Comparison of ENCODE assay signal across 27 cellular contexts in genomic region chr5:107313098-107313497, GRCh38.
"Had no signal": no experiment of that assay in that cellular context is flagged by ENCODE, and none has a peak within 500 bp of the region (broad histone marks: within the 10 kb centered on the region; RNA-seq: fewer than 3 reads in every experiment).

No MANE protein-coding gene starts in this region.

- H3K79me2 ChIP-seq: parathyroid adenoma had no signal

- H3K9me3 Mint-ChIP-seq: natural killer cell treated with Interleukin-12 subunit alpha and Interleukin-12 subunit beta and Interleukin-15 and Interleukin-18, amount 100 ng/mL, for 72 hours; neural progenitor cell; stimulated activated naive B cell treated with anti-CD40 and anti-IgM and Interleukin-4, amounts not matched to agents 10 μg/mL and 1 μg/mL and 100 μg/mL, for 72 hours; stimulated activated naive CD8-positive, alpha-beta T cell treated with anti-CD3 and anti-CD28 coated beads, Interleukin-15, Interleukin-2, amounts not matched to agents 100 ng/mL and 50 ng/mL, for 24 hours had no signal

- H3K27ac Mint-ChIP-seq: natural killer cell treated with Interleukin-12 subunit alpha and Interleukin-12 subunit beta and Interleukin-15 and Interleukin-18, amount 100 ng/mL, for 72 hours; neural progenitor cell; progenitor cell of endocrine pancreas; stimulated activated effector memory CD8-positive, alpha-beta T cell treated with anti-CD3 and anti-CD28 coated beads, Interleukin-12 subunit alpha, Interleukin-12 subunit beta, amount 100 ng/mL, for 72 hours; stimulated activated naive B cell treated with anti-CD40 and anti-IgM and Interleukin-4, amounts not matched to agents 10 μg/mL and 1 μg/mL and 100 μg/mL, for 72 hours; stimulated activated naive CD8-positive, alpha-beta T cell treated with anti-CD3 and anti-CD28 coated beads, Interleukin-15, Interleukin-2, amounts not matched to agents 100 ng/mL and 50 ng/mL, for 24 hours had no signal

- DNase-seq: occipital lobe; ovary; posterior cingulate gyrus; psoas muscle; right cardiac atrium; right lobe of liver; sigmoid colon; small intestine; stimulated activated CD4-positive, alpha-beta T cell treated with anti-CD3 and anti-CD28 coated beads, Interleukin-15, amount 100 ng/mL, for 24 hours; stimulated activated CD4-positive, alpha-beta T cell treated with anti-CD3 and anti-CD28 coated beads, Interleukin-2, amount 100 ng/mL, for 24 hours; stimulated activated CD4-positive, alpha-beta T cell treated with anti-CD3 and anti-CD28 coated beads, Interleukin-2, amount 100 ng/mL, for 48 hours; stimulated activated CD4-positive, alpha-beta T cell treated with anti-CD3 and anti-CD28 coated beads, Interleukin-4, amount 100 ng/mL, for 24 hours; stimulated activated naive B cell treated with anti-CD40 and anti-IgM and Interleukin-4, amounts not matched to agents 10 μg/mL and 1 μg/mL and 100 μg/mL, for 72 hours; stimulated activated naive CD4-positive, alpha-beta T cell treated with Interleukin-2 at 50 U/mL for 16 hours; stomach; thyroid gland; trophoblast cell; upper lobe of left lung had no signal

- H3K4me1 ChIP-seq: parathyroid adenoma, psoas muscle, right lobe of liver, sigmoid colon, stomach, thyroid gland, upper lobe of left lung, vagina had no signal

- H3K36me3 ChIP-seq: neural progenitor cell, ovary, right lobe of liver, sigmoid colon, stomach, thoracic aorta, thyroid gland, tibial nerve, upper lobe of left lung, vagina had no signal

- H2AFZ ChIP-seq: neural progenitor cell, parathyroid adenoma had no signal

- H3K9ac ChIP-seq: neural progenitor cell, parathyroid adenoma had no signal

- H3K9me3 ChIP-seq: ovary, psoas muscle, right lobe of liver, sigmoid colon, stomach, thoracic aorta, thyroid gland, tibial nerve, upper lobe of left lung, vagina had no signal

- H3K4me3 Mint-ChIP-seq: natural killer cell treated with Interleukin-12 subunit alpha and Interleukin-12 subunit beta and Interleukin-15 and Interleukin-18, amount 100 ng/mL, for 72 hours; neural progenitor cell; stimulated activated effector memory CD8-positive, alpha-beta T cell treated with anti-CD3 and anti-CD28 coated beads, Interleukin-12 subunit alpha, Interleukin-12 subunit beta, amount 100 ng/mL, for 72 hours; stimulated activated naive B cell treated with anti-CD40 and anti-IgM and Interleukin-4, amounts not matched to agents 10 μg/mL and 1 μg/mL and 100 μg/mL, for 72 hours; stimulated activated naive CD8-positive, alpha-beta T cell treated with anti-CD3 and anti-CD28 coated beads, Interleukin-15, Interleukin-2, amounts not matched to agents 100 ng/mL and 50 ng/mL, for 24 hours had no signal

- ATAC-seq: natural killer cell treated with Interleukin-12 subunit alpha and Interleukin-12 subunit beta and Interleukin-15 and Interleukin-18, amount 100 ng/mL, for 72 hours; psoas muscle; right cardiac atrium; right lobe of liver; stimulated activated effector memory CD8-positive, alpha-beta T cell treated with anti-CD3 and anti-CD28 coated beads, Interleukin-12 subunit alpha, Interleukin-12 subunit beta, amount 100 ng/mL, for 72 hours; stimulated activated naive B cell treated with anti-CD40 and anti-IgM and Interleukin-4, amounts not matched to agents 10 μg/mL and 1 μg/mL and 100 μg/mL, for 72 hours had no signal

- H3K4me2 ChIP-seq: neural progenitor cell had no signal

- H3K4me1 Mint-ChIP-seq: stimulated activated effector memory CD8-positive, alpha-beta T cell treated with anti-CD3 and anti-CD28 coated beads, Interleukin-12 subunit alpha, Interleukin-12 subunit beta, amount 100 ng/mL, for 72 hours; stimulated activated naive B cell treated with anti-CD40 and anti-IgM and Interleukin-4, amounts not matched to agents 10 μg/mL and 1 μg/mL and 100 μg/mL, for 72 hours had no signal

- H3K36me3 Mint-ChIP-seq: natural killer cell treated with Interleukin-12 subunit alpha and Interleukin-12 subunit beta and Interleukin-15 and Interleukin-18, amount 100 ng/mL, for 72 hours; neural progenitor cell; stimulated activated effector memory CD8-positive, alpha-beta T cell treated with anti-CD3 and anti-CD28 coated beads, Interleukin-12 subunit alpha, Interleukin-12 subunit beta, amount 100 ng/mL, for 72 hours; stimulated activated naive B cell treated with anti-CD40 and anti-IgM and Interleukin-4, amounts not matched to agents 10 μg/mL and 1 μg/mL and 100 μg/mL, for 72 hours had no signal

- H3K27ac ChIP-seq: neural progenitor cell, ovary, parathyroid adenoma, psoas muscle, right lobe of liver, sigmoid colon, stomach, thoracic aorta, thyroid gland, tibial nerve, upper lobe of left lung, vagina had no signal

- H3K4me3 ChIP-seq: neural progenitor cell, ovary, psoas muscle, right lobe of liver, sigmoid colon, stomach, thoracic aorta, thyroid gland, tibial nerve, upper lobe of left lung, vagina had no signal

- H3K27me3 ChIP-seq: neural progenitor cell, ovary, right lobe of liver, sigmoid colon, stomach, thyroid gland, tibial nerve, upper lobe of left lung, vagina had no signal
